Comparison of ENCODE assay signal across 1 cellular context in the genomic region with DNA sequence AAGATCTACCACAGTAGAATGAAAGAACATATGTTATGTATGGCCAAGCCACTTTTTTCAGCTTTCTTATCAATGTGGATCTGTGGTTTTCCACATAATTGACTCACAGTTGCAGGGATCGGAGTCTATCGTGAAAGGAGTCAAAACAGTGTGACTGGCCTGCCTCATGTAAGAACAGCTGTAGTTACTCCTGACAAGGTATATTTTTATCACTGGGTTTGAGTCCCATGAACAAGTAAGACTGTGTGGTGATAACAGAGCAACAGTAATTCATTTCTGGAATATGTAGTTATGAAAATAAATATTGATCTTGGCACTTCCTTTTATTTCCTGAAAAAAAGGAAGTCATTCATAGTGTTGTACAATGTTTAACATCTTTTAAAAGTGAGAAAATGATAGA.
TF ChIP-seq lines count a peak whose summit lies in the region.

No MANE protein-coding gene starts in this region.

TF ChIP-seq in GM23338, 12 proteins besides CTCF, POLR2A, EP300 and RAD21 (continued from another document):
- TF ChIP-seq, protein P1, sequence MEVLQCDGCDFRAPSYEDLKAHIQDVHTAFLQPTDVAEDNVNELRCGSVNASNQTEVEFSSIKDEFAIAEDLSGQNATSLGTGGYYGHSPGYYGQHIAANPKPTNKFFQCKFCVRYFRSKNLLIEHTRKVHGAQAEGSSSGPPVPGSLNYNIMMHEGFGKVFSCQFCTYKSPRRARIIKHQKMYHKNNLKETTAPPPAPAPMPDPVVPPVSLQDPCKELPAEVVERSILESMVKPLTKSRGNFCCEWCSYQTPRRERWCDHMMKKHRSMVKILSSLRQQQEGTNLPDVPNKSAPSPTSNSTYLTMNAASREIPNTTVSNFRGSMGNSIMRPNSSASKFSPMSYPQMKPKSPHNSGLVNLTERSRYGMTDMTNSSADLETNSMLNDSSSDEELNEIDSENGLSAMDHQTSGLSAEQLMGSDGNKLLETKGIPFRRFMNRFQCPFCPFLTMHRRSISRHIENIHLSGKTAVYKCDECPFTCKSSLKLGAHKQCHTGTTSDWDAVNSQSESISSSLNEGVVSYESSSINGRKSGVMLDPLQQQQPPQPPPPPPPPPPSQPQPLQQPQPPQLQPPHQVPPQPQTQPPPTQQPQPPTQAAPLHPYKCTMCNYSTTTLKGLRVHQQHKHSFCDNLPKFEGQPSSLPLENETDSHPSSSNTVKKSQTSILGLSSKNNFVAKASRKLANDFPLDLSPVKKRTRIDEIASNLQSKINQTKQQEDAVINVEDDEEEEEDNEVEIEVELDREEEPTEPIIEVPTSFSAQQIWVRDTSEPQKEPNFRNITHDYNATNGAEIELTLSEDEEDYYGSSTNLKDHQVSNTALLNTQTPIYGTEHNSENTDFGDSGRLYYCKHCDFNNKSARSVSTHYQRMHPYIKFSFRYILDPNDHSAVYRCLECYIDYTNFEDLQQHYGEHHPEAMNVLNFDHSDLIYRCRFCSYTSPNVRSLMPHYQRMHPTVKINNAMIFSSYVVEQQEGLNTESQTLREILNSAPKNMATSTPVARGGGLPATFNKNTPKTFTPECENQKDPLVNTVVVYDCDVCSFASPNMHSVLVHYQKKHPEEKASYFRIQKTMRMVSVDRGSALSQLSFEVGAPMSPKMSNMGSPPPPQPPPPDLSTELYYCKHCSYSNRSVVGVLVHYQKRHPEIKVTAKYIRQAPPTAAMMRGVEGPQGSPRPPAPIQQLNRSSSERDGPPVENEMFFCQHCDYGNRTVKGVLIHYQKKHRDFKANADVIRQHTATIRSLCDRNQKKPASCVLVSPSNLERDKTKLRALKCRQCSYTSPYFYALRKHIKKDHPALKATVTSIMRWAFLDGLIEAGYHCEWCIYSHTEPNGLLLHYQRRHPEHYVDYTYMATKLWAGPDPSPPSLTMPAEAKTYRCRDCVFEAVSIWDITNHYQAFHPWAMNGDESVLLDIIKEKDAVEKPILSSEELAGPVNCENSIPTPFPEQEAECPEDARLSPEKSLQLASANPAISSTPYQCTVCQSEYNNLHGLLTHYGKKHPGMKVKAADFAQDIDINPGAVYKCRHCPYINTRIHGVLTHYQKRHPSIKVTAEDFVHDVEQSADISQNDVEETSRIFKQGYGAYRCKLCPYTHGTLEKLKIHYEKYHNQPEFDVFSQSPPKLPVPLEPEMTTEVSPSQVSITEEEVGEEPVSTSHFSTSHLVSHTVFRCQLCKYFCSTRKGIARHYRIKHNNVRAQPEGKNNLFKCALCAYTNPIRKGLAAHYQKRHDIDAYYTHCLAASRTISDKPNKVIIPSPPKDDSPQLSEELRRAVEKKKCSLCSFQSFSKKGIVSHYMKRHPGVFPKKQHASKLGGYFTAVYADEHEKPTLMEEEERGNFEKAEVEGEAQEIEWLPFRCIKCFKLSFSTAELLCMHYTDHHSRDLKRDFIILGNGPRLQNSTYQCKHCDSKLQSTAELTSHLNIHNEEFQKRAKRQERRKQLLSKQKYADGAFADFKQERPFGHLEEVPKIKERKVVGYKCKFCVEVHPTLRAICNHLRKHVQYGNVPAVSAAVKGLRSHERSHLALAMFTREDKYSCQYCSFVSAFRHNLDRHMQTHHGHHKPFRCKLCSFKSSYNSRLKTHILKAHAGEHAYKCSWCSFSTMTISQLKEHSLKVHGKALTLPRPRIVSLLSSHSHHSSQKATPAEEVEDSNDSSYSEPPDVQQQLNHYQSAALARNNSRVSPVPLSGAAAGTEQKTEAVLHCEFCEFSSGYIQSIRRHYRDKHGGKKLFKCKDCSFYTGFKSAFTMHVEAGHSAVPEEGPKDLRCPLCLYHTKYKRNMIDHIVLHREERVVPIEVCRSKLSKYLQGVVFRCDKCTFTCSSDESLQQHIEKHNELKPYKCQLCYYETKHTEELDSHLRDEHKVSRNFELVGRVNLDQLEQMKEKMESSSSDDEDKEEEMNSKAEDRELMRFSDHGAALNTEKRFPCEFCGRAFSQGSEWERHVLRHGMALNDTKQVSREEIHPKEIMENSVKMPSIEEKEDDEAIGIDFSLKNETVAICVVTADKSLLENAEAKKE (CRISPR knock-in tag; IDR thresholded peaks at IDR 0.05) = no peak
TF ChIP-seq in GM23338: peak in this region for 0.
